ENCODE assay signal across 19 cellular contexts in the genomic region with DNA sequence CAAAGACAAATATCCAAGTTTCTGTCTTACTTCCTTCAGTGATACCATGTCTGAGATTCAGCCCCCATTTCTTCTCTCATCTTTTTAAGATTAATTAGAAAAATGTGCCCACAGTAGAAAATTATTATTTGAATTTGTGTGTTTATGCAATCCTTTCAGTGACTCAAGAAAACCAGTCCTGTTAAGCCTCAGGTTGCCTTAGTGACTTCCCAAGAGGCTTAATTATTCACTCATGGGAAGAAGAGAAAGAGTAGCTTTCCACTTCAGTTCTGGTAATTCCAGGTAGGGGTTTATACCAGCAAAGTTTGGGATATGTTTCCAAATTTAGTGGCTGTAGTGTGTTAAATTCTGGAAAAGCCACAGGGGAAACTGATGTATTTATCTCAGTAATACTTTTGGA.
DNase-seq lines count a peak whose midpoint lies in the region; ATAC-seq and TF ChIP-seq lines count a peak whose summit lies in the region.
"Had no signal": no experiment of that assay in that cellular context is flagged by ENCODE, and none has a peak within 500 bp of the region (broad histone marks: within the 10 kb centered on the region; RNA-seq: fewer than 3 reads in every experiment).

No MANE protein-coding gene starts in this region.

- H3K4me1 ChIP-seq in GM23248 (ENCODE audit: insufficient read depth): peaks cover 32% of the 10 kb centered on the region

- no peak overlapping the region for H2AFZ ChIP-seq in GM23248

- H3K4me3 ChIP-seq in GM23248 (no peak overlapping the region), epithelial cell of proximal tubule (ENCODE audit: low read depth, low read length) (no peak overlapping the region), retinal pigment epithelial cell (ENCODE audit: low read length) (no peak overlapping the region)
- H3K4me3 ChIP-seq: MG63 had no signal

- no peaks in the 10 kb centered on the region for H4K20me1 ChIP-seq in GM23248 (ENCODE audit: insufficient read depth)

- no peak overlapping the region for H3K4me2 ChIP-seq in GM23248 (ENCODE audit: unreplicated experiment)
- H3K4me2 ChIP-seq: SK-N-SH had no signal

- TF ChIP-seq CTCF in epithelial cell of proximal tubule (conservative IDR thresholded peaks at IDR 0.05; ENCODE audit: low read depth, low read length) (no peak), retinal pigment epithelial cell (conservative IDR thresholded peaks at IDR 0.05; ENCODE audit: low read depth, low read length) (no peak)

- H3K9me2 ChIP-seq in GM23248 (ENCODE audit: insufficient read depth): no peaks in the 10 kb centered on the region
- H3K9me2 ChIP-seq: SK-N-SH had no signal

- H3K27me3 ChIP-seq in GM23248 (replicated peaks; ENCODE audit: insufficient read depth): no peaks in the 10 kb centered on the region
- H3K27me3 ChIP-seq: MG63 had no signal

- no peaks in the 10 kb centered on the region for H3K9me3 ChIP-seq in GM23248 (ENCODE audit: low read depth)
- H3K9me3 ChIP-seq: Caco-2, MG63, SK-N-SH had no signal

- no peaks in the 10 kb centered on the region for H3K79me2 ChIP-seq in GM23248 (ENCODE audit: insufficient read depth)

- H3K36me3 ChIP-seq in GM23248 (ENCODE audit: low read depth): no peaks in the 10 kb centered on the region
- H3K36me3 ChIP-seq: MG63 had no signal

- H3K9ac ChIP-seq in GM23248: no peak overlapping the region
- H3K9ac ChIP-seq: SK-N-SH had no signal

- peaks cover 10% of the 10 kb centered on the region; the same call in 1 of the 2 replicates for H3F3A ChIP-seq in GM23248 (ENCODE audit: insufficient read depth)

- DNase-seq in AG08395 (ENCODE audit: low spot score): peak; percentile 28
- DNase-seq in GM23248: peak; percentile 55
- peak; percentile 31 for DNase-seq in epithelial cell of proximal tubule (ENCODE audit: low read depth)
- peak; percentile 34 for DNase-seq in retinal pigment epithelial cell (ENCODE audit: low read depth)
- DNase-seq in left cardiac atrium: no peak
- no peak for DNase-seq in stimulated activated CD4-positive, alpha-beta T cell treated with anti-CD3 and anti-CD28 coated beads, Interleukin-4, amount 100 ng/mL, for 1 hour
- no peak for DNase-seq in NCI-H345 treated with DMSO at 0.1 percent for 48 hours (lab: John Stamatoyannopoulos, UW; ENCODE audit: unreplicated experiment)
- DNase-seq: Caco-2, DMS79, Karpas-422, MG63, NCI-H1048, NCI-H1436 treated with DMSO at 0.1 percent for 48 hours, NCI-H2029, NCI-H510A, NCI-H774, RPMI8226, SHP77 treated with DMSO at 0.1 percent for 48 hours, SK-N-SH had no signal

- intact Hi-C loops in left cardiac atrium (cut with DNase I): no loop called here

- in situ Hi-C loops in GM23248 (cut with MboI): no loop called here

- no peak overlapping the region for H3K27ac ChIP-seq in GM23248

- no peak for ATAC-seq in left cardiac atrium

Comparison
In these comparisons a context has a peak if more than half of its experiments do, and no peak if none do; other contexts are left out.
1. DNase-seq: peak in AG08395 (single experiment), GM23248 (single experiment), epithelial cell of proximal tubule (single experiment) and retinal pigment epithelial cell (single experiment); none in left cardiac atrium (single experiment), stimulated activated CD4-positive, alpha-beta T cell treated with anti-CD3 and anti-CD28 coated beads, Interleukin-4, amount 100 ng/mL, for 1 hour (single experiment) and NCI-H345 treated with DMSO at 0.1 percent for 48 hours (single experiment).